10 cellular contexts compared by ENCODE assay signal in the genomic region with DNA sequence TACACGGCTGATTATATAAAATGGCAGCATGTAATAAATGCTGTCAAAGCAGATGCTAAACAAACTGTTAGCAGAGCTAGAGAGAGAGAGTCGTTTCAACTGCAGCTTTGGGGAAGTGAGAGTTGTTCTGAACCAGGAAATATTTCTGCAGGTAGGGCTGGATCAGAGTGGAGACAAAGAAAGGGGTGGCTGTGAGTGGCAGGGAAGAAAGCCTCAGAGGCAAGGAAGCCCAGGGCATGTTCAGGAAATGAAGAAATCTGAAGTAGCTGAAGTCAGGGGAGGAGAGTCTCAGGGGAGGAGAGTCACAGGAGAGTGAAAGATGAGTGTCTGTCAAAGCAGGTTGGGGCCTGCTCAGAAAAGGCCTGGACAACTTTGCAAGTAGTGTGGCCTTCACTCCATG. TPM values are rescaled to one million over a fixed set of nuclear protein-coding genes. Genes with fewer than 3 reads are reported as not detected.
DNase-seq lines count a peak whose midpoint lies in the region; ATAC-seq, FAIRE-seq and TF ChIP-seq lines count a peak whose summit lies in the region.
"Had no signal": no experiment of that assay in that cellular context is flagged by ENCODE, and none has a peak within 500 bp of the region (broad histone marks: within the 10 kb centered on the region; RNA-seq: fewer than 3 reads in every experiment).

No MANE protein-coding gene starts in this region.

- H3K36me3 ChIP-seq in vagina (no peaks in the 10 kb centered on the region), smooth muscle cell (ENCODE audit: low read depth) (no peaks in the 10 kb centered on the region), GM23248 (ENCODE audit: low read depth) (no peaks in the 10 kb centered on the region)
- H3K36me3 ChIP-seq: thoracic aorta had no signal

- no peak for DNase-seq in GM12891 (ENCODE audit: insufficient read length, low spot score)
- peak; percentile 13 for DNase-seq in LHCN-M2 (ENCODE audit: low read depth)
- DNase-seq in vagina (ENCODE audit: extremely low spot score in 2 of 2): no peak
- no peak for DNase-seq in activated T-helper 1 cell treated with anti-CD3 and anti-CD28 coated beads, Interleukin-12 subunit alpha, Interleukin-12 subunit beta, Interleukin-2, Interleukin-4 antibody, amounts not matched to agents 30 ng/mL and 10 ng/mL and 1 ng/mL, durations not matched to agents 14 hours and 24 hours and 36 hours (ENCODE audit: low spot score)
- DNase-seq in smooth muscle cell (lab: John Stamatoyannopoulos, UW; ENCODE audit: unreplicated experiment): no peak
- DNase-seq in GM23248: no peak
- DNase-seq: NCI-H2029 had no signal

- peak; percentile 84 for FAIRE-seq in GM12891 (lab: Jason Lieb, UNC)

- TF ChIP-seq CTCF in vagina (IDR thresholded peaks at IDR 0.05) (no peak), smooth muscle cell (IDR thresholded peaks at IDR 0.05; ENCODE audit: borderline replicate concordance, insufficient read depth, poor library complexity, severe bottlenecking) (no peak)

- no peak overlapping the region for H2AFZ ChIP-seq in smooth muscle cell (ENCODE audit: low read depth)
- H2AFZ ChIP-seq in GM23248: no peak overlapping the region

- H3K27me3 ChIP-seq in vagina: no peaks in the 10 kb centered on the region
- no peaks in the 10 kb centered on the region for H3K27me3 ChIP-seq in smooth muscle cell (ENCODE audit: low read depth)
- no peaks in the 10 kb centered on the region for H3K27me3 ChIP-seq in GM23248 (replicated peaks; ENCODE audit: insufficient read depth)

- H3K4me3 Mint-ChIP-seq in activated T-helper 1 cell treated with anti-CD3 and anti-CD28 coated beads, Interleukin-12 subunit alpha, Interleukin-12 subunit beta, Interleukin-2, Interleukin-4 antibody, amounts not matched to agents 30 ng/mL and 10 ng/mL and 1 ng/mL, durations not matched to agents 14 hours and 24 hours and 36 hours: no peak overlapping the region

- no peak overlapping the region for H3K27ac Mint-ChIP-seq in activated T-helper 1 cell treated with anti-CD3 and anti-CD28 coated beads, Interleukin-12 subunit alpha, Interleukin-12 subunit beta, Interleukin-2, Interleukin-4 antibody, amounts not matched to agents 30 ng/mL and 10 ng/mL and 1 ng/mL, durations not matched to agents 14 hours and 24 hours and 36 hours

- TF ChIP-seq POLR2A in GM12891 (IDR thresholded peaks at IDR 0.05; ENCODE audit: low read depth, low read length) (no peak), vagina (IDR thresholded peaks at IDR 0.05) (no peak)

- intact Hi-C loops in vagina (cut with DNase I): no loop called here
- intact Hi-C loops in activated T-helper 1 cell treated with anti-CD3 and anti-CD28 coated beads, Interleukin-12 subunit alpha, Interleukin-12 subunit beta, Interleukin-2, Interleukin-4 antibody, amounts not matched to agents 30 ng/mL and 10 ng/mL and 1 ng/mL, durations not matched to agents 14 hours and 24 hours and 36 hours (cut with micrococcal nuclease): no loop called here

- H3K9me3 ChIP-seq in vagina: no peaks in the 10 kb centered on the region
- no peaks in the 10 kb centered on the region for H3K9me3 ChIP-seq in smooth muscle cell (replicated peaks; ENCODE audit: low read depth)
- H3K9me3 ChIP-seq in GM23248 (ENCODE audit: low read depth): no peaks in the 10 kb centered on the region
- H3K9me3 ChIP-seq: thoracic aorta had no signal

- H3K4me1 ChIP-seq in vagina (no peaks in the 10 kb centered on the region), smooth muscle cell (ENCODE audit: low read depth) (no peaks in the 10 kb centered on the region), GM23248 (ENCODE audit: insufficient read depth) (no peaks in the 10 kb centered on the region)

- in situ Hi-C loops in GM23248 (cut with MboI): no loop called here

- H3K27me3 Mint-ChIP-seq in activated T-helper 1 cell treated with anti-CD3 and anti-CD28 coated beads, Interleukin-12 subunit alpha, Interleukin-12 subunit beta, Interleukin-2, Interleukin-4 antibody, amounts not matched to agents 30 ng/mL and 10 ng/mL and 1 ng/mL, durations not matched to agents 14 hours and 24 hours and 36 hours (ENCODE audit: insufficient read depth): no peaks in the 10 kb centered on the region

- no peak overlapping the region for H3K4me2 ChIP-seq in smooth muscle cell
- H3K4me2 ChIP-seq in GM23248 (ENCODE audit: unreplicated experiment): no peak overlapping the region

- H3K9me2 ChIP-seq in GM23248 (ENCODE audit: insufficient read depth): no peaks in the 10 kb centered on the region

- WGBS in smooth muscle cell (ENCODE audit: low lambda C conversion rate): 59% methylated on average over 2 of the region's 2 CpGs
- WGBS in GM23248 (ENCODE audit: low coverage in 1 of 2, low lambda C conversion rate in 2 of 2, missing lambda C conversion rate in 2 of 2), 2 experiments: 55 to 64% methylated on average over 2 of the region's 2 CpGs

- H3K27ac ChIP-seq in vagina (no peak overlapping the region), smooth muscle cell (ENCODE audit: low read depth) (no peak overlapping the region), GM23248 (no peak overlapping the region)
- H3K27ac ChIP-seq: thoracic aorta had no signal

- ATAC-seq in GM21786 (IDR thresholded peaks at IDR 0.05; ENCODE audit: unreplicated experiment) (peak; percentile 80), esophagus mucosa (peak; percentile 95)

- no peak overlapping the region for H3K9ac ChIP-seq in smooth muscle cell (ENCODE audit: low read depth)
- H3K9ac ChIP-seq in GM23248: no peak overlapping the region

- H3K4me3 ChIP-seq in vagina (no peak overlapping the region), smooth muscle cell (no peak overlapping the region), GM23248 (no peak overlapping the region)
- H3K4me3 ChIP-seq: thoracic aorta had no signal

- H3F3A ChIP-seq in smooth muscle cell (ENCODE audit: low read depth) (no peaks in the 10 kb centered on the region), GM23248 (ENCODE audit: insufficient read depth) (no peaks in the 10 kb centered on the region)

- H3K79me2 ChIP-seq in smooth muscle cell (ENCODE audit: low read depth) (no peaks in the 10 kb centered on the region), GM23248 (ENCODE audit: insufficient read depth) (no peaks in the 10 kb centered on the region)

- no peaks in the 10 kb centered on the region for H3K4me1 Mint-ChIP-seq in activated T-helper 1 cell treated with anti-CD3 and anti-CD28 coated beads, Interleukin-12 subunit alpha, Interleukin-12 subunit beta, Interleukin-2, Interleukin-4 antibody, amounts not matched to agents 30 ng/mL and 10 ng/mL and 1 ng/mL, durations not matched to agents 14 hours and 24 hours and 36 hours (ENCODE audit: low read depth)

- H4K20me1 ChIP-seq in smooth muscle cell (ENCODE audit: low read depth) (no peaks in the 10 kb centered on the region), GM23248 (ENCODE audit: insufficient read depth) (no peaks in the 10 kb centered on the region)

- H3K36me3 Mint-ChIP-seq in activated T-helper 1 cell treated with anti-CD3 and anti-CD28 coated beads, Interleukin-12 subunit alpha, Interleukin-12 subunit beta, Interleukin-2, Interleukin-4 antibody, amounts not matched to agents 30 ng/mL and 10 ng/mL and 1 ng/mL, durations not matched to agents 14 hours and 24 hours and 36 hours (ENCODE audit: low read depth): no peaks in the 10 kb centered on the region

- H3K9me3 Mint-ChIP-seq in activated T-helper 1 cell treated with anti-CD3 and anti-CD28 coated beads, Interleukin-12 subunit alpha, Interleukin-12 subunit beta, Interleukin-2, Interleukin-4 antibody, amounts not matched to agents 30 ng/mL and 10 ng/mL and 1 ng/mL, durations not matched to agents 14 hours and 24 hours and 36 hours: no peaks in the 10 kb centered on the region

TF ChIP-seq in GM12891, 5 proteins besides CTCF, POLR2A, EP300 and RAD21:
- TF ChIP-seq SPI1 (IDR thresholded peaks at IDR 0.05; ENCODE audit: low read depth, low read length) (peak; percentile 94), POU2F2 (IDR thresholded peaks at IDR 0.05; ENCODE audit: low read depth, low read length) (no peak)

RNA-seq across cellular contexts. Expression of a gene that starts 48.4 kb away (rescaled TPM):
- 10.9 TPM for polyA plus RNA-seq in GM12891 (2012; ENCODE audit: low read depth, missing spikeins)
- 21.3 and 27.2 TPM in 2 replicates for total RNA-seq in LHCN-M2 (2014; rRNA removed)
- 10.6 TPM for polyA plus RNA-seq in LHCN-M2 (2012)
- 18.9 TPM for total RNA-seq in esophagus mucosa
- total RNA-seq in vagina: 22.8 TPM
- total RNA-seq in activated T-helper 1 cell treated with anti-CD3 and anti-CD28 coated beads, Interleukin-12 subunit alpha, Interleukin-12 subunit beta, Interleukin-2, Interleukin-4 antibody, amounts not matched to agents 30 ng/mL and 10 ng/mL and 1 ng/mL, durations not matched to agents 14 hours and 24 hours and 36 hours: 58.8 and 60.6 TPM in 2 replicates
- 37.2 and 38.9 TPM in 2 replicates for total RNA-seq in smooth muscle cell
- polyA plus RNA-seq in smooth muscle cell: 14.7 and 15.4 TPM in 2 replicates
- 28.5 and 33.8 TPM in 2 replicates for total RNA-seq in GM23248 (2014; rRNA removed; shearing (Covaris generic))
- 8.1 and 13.3 TPM in 2 replicates for polyA plus RNA-seq in GM23248 (2016; fragmentation: Nextera tagmentation; extraction: Ambion mirVana)
